Comparison of ENCODE assay signal across 33 cellular contexts in genomic region chr1:196933531-196934189, GRCh38. TPM values are rescaled to one million over a fixed set of nuclear protein-coding genes. Genes with fewer than 3 reads are reported as not detected.
DNase-seq lines count a peak whose midpoint lies in the region; ATAC-seq, FAIRE-seq and TF ChIP-seq lines count a peak whose summit lies in the region.
"Had no signal": no experiment of that assay in that cellular context is flagged by ENCODE, and none has a peak within 500 bp of the region (broad histone marks: within the 10 kb centered on the region; RNA-seq: fewer than 3 reads in every experiment).

No MANE protein-coding gene starts in this region.

- H3K36me3 ChIP-seq in GM23338 (ENCODE audit: insufficient read depth) (no peaks in the 10 kb centered on the region), HepG2 (replicated peaks in 1 of 2; ENCODE audit: control insufficient read depth in 1 of 2, insufficient read depth in 2 of 2, low read length in 2 of 2) (no peaks in the 10 kb centered on the region)
- H3K36me3 ChIP-seq: breast epithelium, esophagus squamous epithelium, left ventricle myocardium inferior, ovary, right atrium auricular region, SJSA1, stomach, transverse colon had no signal

- H3K27me3 ChIP-seq in GM23338 (ENCODE audit: insufficient read depth) (no peaks in the 10 kb centered on the region), HepG2 (ENCODE audit: control insufficient read depth in 1 of 2, insufficient read depth in 2 of 2, low read length in 2 of 2) (no peaks in the 10 kb centered on the region)
- H3K27me3 ChIP-seq: breast epithelium, esophagus squamous epithelium, ovary, right atrium auricular region, SJSA1, stomach, transverse colon had no signal

- BruUV-seq in HepG2 (replicated peaks; lab: Mats Ljungman, UMichigan), result no TSS peak

- H3K4me3 ChIP-seq in GM23338 (no peak overlapping the region), HepG2 (replicated peaks in 1 of 3; ENCODE audit: insufficient read depth in 1 of 3, low read depth in 2 of 3, low read length in 3 of 3) (no peak overlapping the region)
- H3K4me3 ChIP-seq: breast epithelium, coronary artery, esophagus squamous epithelium, left ventricle myocardium inferior, ovary, right atrium auricular region, SJSA1, stomach, transverse colon had no signal

- no peaks in the 10 kb centered on the region for H3K9me2 ChIP-seq in GM23338 (ENCODE audit: insufficient read depth)

- CTCF ChIA-PET in HepG2 (lab: Yijun Ruan, JAX; ENCODE audit: low intra/inter-chr PET ratio, low total read pairs), result no interaction called here
- CTCF ChIA-PET in HEK293T (lab: Yijun Ruan, JAX), result no interaction called here

- H3K27me3 Mint-ChIP-seq in GM23338 (ENCODE audit: insufficient read depth, low read depth, poor library complexity) (no peaks in the 10 kb centered on the region), progenitor cell of endocrine pancreas (no peaks in the 10 kb centered on the region)
- no peaks in the 10 kb centered on the region for H3K27me3 Mint-ChIP-seq in activated T-helper 1 cell treated with anti-CD3 and anti-CD28 coated beads, Interleukin-12 subunit alpha, Interleukin-12 subunit beta, Interleukin-2, Interleukin-4 antibody, amounts not matched to agents 30 ng/mL and 10 ng/mL and 1 ng/mL, durations not matched to agents 14 hours and 24 hours and 36 hours (ENCODE audit: insufficient read depth)
- H3K27me3 Mint-ChIP-seq: activated CD4-positive, alpha-beta T cell treated with anti-CD3 and anti-CD28 coated beads, Interleukin-2, amount 10 ng/mL, durations not matched to agents 7 days and 5 days; activated naive CD4-positive, alpha-beta T cell treated with anti-CD3 and anti-CD28 coated beads, Interleukin-2, amount 10 ng/mL, durations not matched to agents 7 days and 5 days; effector memory CD8-positive, alpha-beta T cell had no signal

- H3K4me1 ChIP-seq in GM23338 (ENCODE audit: insufficient read depth) (no peaks in the 10 kb centered on the region), HepG2 (ENCODE audit: insufficient read depth, low read length) (no peaks in the 10 kb centered on the region)
- H3K4me1 ChIP-seq: breast epithelium, esophagus squamous epithelium, left ventricle myocardium inferior, right atrium auricular region, SJSA1, stomach, transverse colon had no signal

- TF ChIP-seq CTCF in GM23338 (conservative IDR thresholded peaks at IDR 0.05; ENCODE audit: low read depth in 2 of 2), result peak; percentile 26 to 79; a peak in 3 of 4 replicates
- TF ChIP-seq CTCF in LNCAP (IDR thresholded peaks at IDR 0.05), result 0 out of 2 replicates have a peak, but pooled peaks have one; percentile 12
- TF ChIP-seq CTCF in HepG2 (CRISPR knock-in tag; IDR thresholded peaks at IDR 0.05), result no peak
- no peak for TF ChIP-seq CTCF in progenitor cell of endocrine pancreas (IDR thresholded peaks at IDR 0.05; ENCODE audit: unreplicated experiment)

- in situ Hi-C loops in HepG2 (cut with HindIII; ENCODE audit: extremely low pct_ligation_motif_present, low pct_unique_long_range_greater_than_20kb), result no loop called here

- TF ChIP-seq EP300 in HepG2 (IDR thresholded peaks at IDR 0.05; ENCODE audit: low read depth in 2 of 2, low read length in 2 of 2) (no peak), HepG2 (CRISPR knock-in tag; IDR thresholded peaks at IDR 0.05; ENCODE audit: borderline replicate concordance) (no peak)

- no peak overlapping the region for H3K27ac Mint-ChIP-seq in GM23338
- no peak overlapping the region for H3K27ac Mint-ChIP-seq in activated T-helper 1 cell treated with anti-CD3 and anti-CD28 coated beads, Interleukin-12 subunit alpha, Interleukin-12 subunit beta, Interleukin-2, Interleukin-4 antibody, amounts not matched to agents 30 ng/mL and 10 ng/mL and 1 ng/mL, durations not matched to agents 14 hours and 24 hours and 36 hours
- H3K27ac Mint-ChIP-seq in progenitor cell of endocrine pancreas, result no peak overlapping the region
- H3K27ac Mint-ChIP-seq: activated CD4-positive, alpha-beta T cell treated with anti-CD3 and anti-CD28 coated beads, Interleukin-2, amount 10 ng/mL, durations not matched to agents 7 days and 5 days; activated naive CD4-positive, alpha-beta T cell treated with anti-CD3 and anti-CD28 coated beads, Interleukin-2, amount 10 ng/mL, durations not matched to agents 7 days and 5 days; effector memory CD8-positive, alpha-beta T cell; HFFc6; nephron progenitor cell had no signal

- DNase-seq in GM23338 (ENCODE audit: low spot score), result peak; percentile 42
- peak; percentile 87 for DNase-seq in RPMI8226
- DNase-seq in HepG2 (ENCODE audit: low spot score), result no peak
- no peak for DNase-seq in activated T-helper 1 cell treated with anti-CD3 and anti-CD28 coated beads, Interleukin-12 subunit alpha, Interleukin-12 subunit beta, Interleukin-2, Interleukin-4 antibody, amounts not matched to agents 30 ng/mL and 10 ng/mL and 1 ng/mL, durations not matched to agents 14 hours and 24 hours and 36 hours (ENCODE audit: low spot score)
- DNase-seq in progenitor cell of endocrine pancreas (ENCODE audit: low spot score, unreplicated experiment), result no peak
- DNase-seq in HEK293T (ENCODE audit: extremely low spot score), result no peak
- DNase-seq: activated CD4-positive, alpha-beta T cell treated with anti-CD3 and anti-CD28 coated beads, Interleukin-2, amount 10 ng/mL, durations not matched to agents 7 days and 5 days; activated naive CD4-positive, alpha-beta T cell treated with anti-CD3 and anti-CD28 coated beads, Interleukin-2, amount 10 ng/mL, durations not matched to agents 7 days and 5 days; activated T-cell treated with anti-CD3 and anti-CD28 coated beads, Interleukin-2, amount 50 U/mL, for 48 hours; amniotic stem cell; effector memory CD8-positive, alpha-beta T cell; esophagus squamous epithelium; HFFc6; hippocampal formation; left ventricle myocardium inferior; NCI-H2081; nephron progenitor cell; NK-92 treated with Interleukin-12 subunit alpha and Interleukin-12 subunit beta, amount 100 ng/mL, for 24 hours; stimulated activated CD4-positive, alpha-beta T cell treated with anti-CD3 and anti-CD28 coated beads, Interleukin-12 subunit alpha, Interleukin-12 subunit beta, amount 100 ng/mL, for 4 hours; stimulated activated CD4-positive, alpha-beta T cell treated with anti-CD3 and anti-CD28 coated beads, Interleukin-4, amount 100 ng/mL, for 4 hours; stomach; T-helper 2 cell; transverse colon had no signal

- 55% methylated on average over 6 of the region's 32 CpGs for WGBS in HepG2 (ENCODE audit: low lambda C conversion rate)

- H4K20me1 ChIP-seq in GM23338 (replicated peaks; ENCODE audit: insufficient read depth) (no peaks in the 10 kb centered on the region), HepG2 (ENCODE audit: insufficient read depth, low read length) (no peaks in the 10 kb centered on the region)

- H3K36me3 Mint-ChIP-seq in GM23338 (ENCODE audit: low read depth), result no peaks in the 10 kb centered on the region; the same call in 2 of the 3 replicates
- no peaks in the 10 kb centered on the region for H3K36me3 Mint-ChIP-seq in activated T-helper 1 cell treated with anti-CD3 and anti-CD28 coated beads, Interleukin-12 subunit alpha, Interleukin-12 subunit beta, Interleukin-2, Interleukin-4 antibody, amounts not matched to agents 30 ng/mL and 10 ng/mL and 1 ng/mL, durations not matched to agents 14 hours and 24 hours and 36 hours (ENCODE audit: low read depth)
- no peaks in the 10 kb centered on the region for H3K36me3 Mint-ChIP-seq in progenitor cell of endocrine pancreas (ENCODE audit: insufficient read depth)
- H3K36me3 Mint-ChIP-seq: activated naive CD4-positive, alpha-beta T cell treated with anti-CD3 and anti-CD28 coated beads, Interleukin-2, amount 10 ng/mL, durations not matched to agents 7 days and 5 days had no signal

- POLR2A ChIA-PET in HepG2 (lab: Yijun Ruan, JAX), result no interaction called here
- POLR2A ChIA-PET in HEK293T (lab: Yijun Ruan, JAX), result no interaction called here

- TF ChIP-seq RAD21 in HepG2 (CRISPR knock-in tag; IDR thresholded peaks at IDR 0.05), result no peak

- H3K9ac ChIP-seq in HepG2 (ENCODE audit: insufficient read depth, low read depth, low read length), result no peak overlapping the region

- H3K27ac ChIP-seq in GM23338 (ENCODE audit: low read depth), result no peak overlapping the region
- no peak overlapping the region for H3K27ac ChIP-seq in HepG2 (ENCODE audit: extremely low read length, insufficient read depth, low read length)
- H3K27ac ChIP-seq: breast epithelium, coronary artery, esophagus squamous epithelium, left ventricle myocardium inferior, ovary, right atrium auricular region, SJSA1, stomach, transverse colon had no signal

- no peaks in the 10 kb centered on the region for H3F3A ChIP-seq in GM23338 (replicated peaks; ENCODE audit: low read depth)

- H2AFZ ChIP-seq in GM23338 (0 out of 2 replicates have a peak overlapping the region, but pooled peaks have one; percentile 7), HepG2 (ENCODE audit: low read length) (no peak overlapping the region)

- no peak overlapping the region for H3K4me3 Mint-ChIP-seq in GM23338
- no peak overlapping the region for H3K4me3 Mint-ChIP-seq in activated T-helper 1 cell treated with anti-CD3 and anti-CD28 coated beads, Interleukin-12 subunit alpha, Interleukin-12 subunit beta, Interleukin-2, Interleukin-4 antibody, amounts not matched to agents 30 ng/mL and 10 ng/mL and 1 ng/mL, durations not matched to agents 14 hours and 24 hours and 36 hours
- no peak overlapping the region for H3K4me3 Mint-ChIP-seq in progenitor cell of endocrine pancreas (ENCODE audit: low read depth)
- H3K4me3 Mint-ChIP-seq: activated CD4-positive, alpha-beta T cell treated with anti-CD3 and anti-CD28 coated beads, Interleukin-2, amount 10 ng/mL, durations not matched to agents 7 days and 5 days; activated naive CD4-positive, alpha-beta T cell treated with anti-CD3 and anti-CD28 coated beads, Interleukin-2, amount 10 ng/mL, durations not matched to agents 7 days and 5 days; effector memory CD8-positive, alpha-beta T cell; HFFc6; nephron progenitor cell had no signal

- H3K79me2 ChIP-seq in GM23338 (replicated peaks; ENCODE audit: insufficient read depth) (no peaks in the 10 kb centered on the region), HepG2 (ENCODE audit: insufficient read depth, low read length) (no peaks in the 10 kb centered on the region)

- ATAC-seq in GM23338 (peak; percentile 80), HepG2 (peak; percentile 58; the same call in 2 of the 3 replicates), HG02970 (IDR thresholded peaks at IDR 0.05; ENCODE audit: low FRiP score, unreplicated experiment) (no peak)
- ATAC-seq: effector memory CD8-positive, alpha-beta T cell had no signal

- no peaks in the 10 kb centered on the region for H3K9me3 ChIP-seq in HepG2 (ENCODE audit: low read length)
- H3K9me3 ChIP-seq: breast epithelium, left ventricle myocardium inferior, ovary, right atrium auricular region, SJSA1, transverse colon had no signal

- no peak for TF ChIP-seq POLR2A in HepG2 (IDR thresholded peaks at IDR 0.05; ENCODE audit: insufficient read depth in 1 of 2, low read depth in 2 of 2, low read length in 2 of 2)

- no peak for FAIRE-seq in HepG2 (lab: Jason Lieb, UNC)
- FAIRE-seq: frontal cortex had no signal

- intact Hi-C loops in HepG2 (cut with micrococcal nuclease; ENCODE audit: unreplicated experiment), result no loop called here
- intact Hi-C loops in activated T-helper 1 cell treated with anti-CD3 and anti-CD28 coated beads, Interleukin-12 subunit alpha, Interleukin-12 subunit beta, Interleukin-2, Interleukin-4 antibody, amounts not matched to agents 30 ng/mL and 10 ng/mL and 1 ng/mL, durations not matched to agents 14 hours and 24 hours and 36 hours (cut with micrococcal nuclease), result no loop called here

- H3K4me2 ChIP-seq in GM23338 (no peak overlapping the region), HepG2 (ENCODE audit: low read depth, low read length) (no peak overlapping the region)

- H3K9me3 Mint-ChIP-seq in GM23338 (no peaks in the 10 kb centered on the region; the same call in 2 of the 3 replicates), progenitor cell of endocrine pancreas (ENCODE audit: low read depth) (peaks cover 6% of the 10 kb centered on the region)
- no peaks in the 10 kb centered on the region for H3K9me3 Mint-ChIP-seq in activated T-helper 1 cell treated with anti-CD3 and anti-CD28 coated beads, Interleukin-12 subunit alpha, Interleukin-12 subunit beta, Interleukin-2, Interleukin-4 antibody, amounts not matched to agents 30 ng/mL and 10 ng/mL and 1 ng/mL, durations not matched to agents 14 hours and 24 hours and 36 hours
- H3K9me3 Mint-ChIP-seq: activated CD4-positive, alpha-beta T cell treated with anti-CD3 and anti-CD28 coated beads, Interleukin-2, amount 10 ng/mL, durations not matched to agents 7 days and 5 days; activated naive CD4-positive, alpha-beta T cell treated with anti-CD3 and anti-CD28 coated beads, Interleukin-2, amount 10 ng/mL, durations not matched to agents 7 days and 5 days; HFFc6 had no signal

- H3K4me1 Mint-ChIP-seq in GM23338 (no peaks in the 10 kb centered on the region), progenitor cell of endocrine pancreas (ENCODE audit: low read depth) (no peaks in the 10 kb centered on the region)
- no peaks in the 10 kb centered on the region for H3K4me1 Mint-ChIP-seq in activated T-helper 1 cell treated with anti-CD3 and anti-CD28 coated beads, Interleukin-12 subunit alpha, Interleukin-12 subunit beta, Interleukin-2, Interleukin-4 antibody, amounts not matched to agents 30 ng/mL and 10 ng/mL and 1 ng/mL, durations not matched to agents 14 hours and 24 hours and 36 hours (ENCODE audit: low read depth)
- H3K4me1 Mint-ChIP-seq: activated CD4-positive, alpha-beta T cell treated with anti-CD3 and anti-CD28 coated beads, Interleukin-2, amount 10 ng/mL, durations not matched to agents 7 days and 5 days; activated naive CD4-positive, alpha-beta T cell treated with anti-CD3 and anti-CD28 coated beads, Interleukin-2, amount 10 ng/mL, durations not matched to agents 7 days and 5 days; nephron progenitor cell had no signal

RNA-seq across cellular contexts. Expression of gene CFHR2, which starts 9.9 kb away (rescaled TPM):
- not detected in 2 replicates for total RNA-seq in GM23338 (2014; rRNA removed; shearing (Covaris generic))
- polyA plus RNA-seq in GM23338 (2016; fragmentation: Nextera tagmentation; extraction: Ambion mirVana) (not detected in 2 replicates), HepG2 (2011; rRNA removed) (0.08 TPM in 1 of 2 replicates, not detected in the other)
- total RNA-seq in HepG2 (2016; rRNA removed; fragmentation: Illumina TruSeq; extraction: Trizol) (not detected in 2 replicates), progenitor cell of endocrine pancreas (not detected in 2 replicates)
- not detected in 2 replicates for total RNA-seq in HepG2 (2016; cell fraction: cytosol; rRNA removed; fragmentation: Illumina TruSeq; extraction: Trizol; ENCODE audit: low read depth)
- not detected in 2 replicates for total RNA-seq in HepG2 (2016; cell fraction: insoluble cytoplasmic fraction; rRNA removed; fragmentation: Illumina TruSeq; extraction: Trizol)
- total RNA-seq in HepG2 (2016; cell fraction: membrane; rRNA removed; fragmentation: Illumina TruSeq; extraction: Trizol), result not detected in 2 replicates
- total RNA-seq in HepG2 (2016; cell fraction: nucleus; rRNA removed; fragmentation: Illumina TruSeq; extraction: Trizol), result not detected in 2 replicates
- polyA plus RNA-seq in HepG2 (2011; cell fraction: cytosol; rRNA removed), result not detected in 2 replicates
- not detected in 2 replicates for polyA plus RNA-seq in HepG2 (2011; cell fraction: nucleus; rRNA removed)
- not detected in 2 replicates for polyA plus RNA-seq in HepG2 (2012)
- polyA plus RNA-seq in HepG2 (2016; cell fraction: cytosol; fragmentation: Illumina TruSeq; extraction: Trizol; ENCODE audit: low read depth), result not detected in 2 replicates
- polyA plus RNA-seq in HepG2 (2016; cell fraction: insoluble cytoplasmic fraction; fragmentation: Illumina TruSeq; extraction: Trizol; ENCODE audit: low read depth), result not detected in 2 replicates
- polyA plus RNA-seq in HepG2 (2016; cell fraction: membrane; fragmentation: Illumina TruSeq; extraction: Trizol; ENCODE audit: low read depth), result not detected in 2 replicates
- not detected in 2 replicates for polyA plus RNA-seq in HepG2 (2016; cell fraction: nucleus; fragmentation: Illumina TruSeq; extraction: Trizol; ENCODE audit: insufficient read depth, low read depth)
- polyA minus RNA-seq in HepG2 (2011; rRNA and poly(A)+ RNA removed; ENCODE audit: low replicate concordance), result not detected in 2 replicates
- not detected in 2 replicates for polyA minus RNA-seq in HepG2 (2011; cell fraction: cytosol; rRNA and poly(A)+ RNA removed)
- polyA minus RNA-seq in HepG2 (2011; cell fraction: nucleus; rRNA and poly(A)+ RNA removed), result not detected in 2 replicates
- not detected in 2 replicates for total RNA-seq in activated T-helper 1 cell treated with anti-CD3 and anti-CD28 coated beads, Interleukin-12 subunit alpha, Interleukin-12 subunit beta, Interleukin-2, Interleukin-4 antibody, amounts not matched to agents 30 ng/mL and 10 ng/mL and 1 ng/mL, durations not matched to agents 14 hours and 24 hours and 36 hours
- total RNA-seq: activated CD4-positive, alpha-beta T cell treated with anti-CD3 and anti-CD28 coated beads, Interleukin-2, amount 10 ng/mL, durations not matched to agents 7 days and 5 days; breast epithelium; esophagus squamous epithelium; frontal cortex; HFFc6; HT-29; left ventricle myocardium inferior; mononuclear cell; right atrium auricular region; SJSA1; stomach; transverse colon had no signal
- polyA plus RNA-seq: stomach had no signal

RNA-seq across cellular contexts. Expression of gene CFHR5, which starts 43.7 kb away (rescaled TPM):
- total RNA-seq in GM23338 (2014; rRNA removed; shearing (Covaris generic)), result not detected in 2 replicates
- polyA plus RNA-seq in GM23338 (2016; fragmentation: Nextera tagmentation; extraction: Ambion mirVana) (not detected in 2 replicates), HepG2 (2011; rRNA removed) (not detected in 2 replicates)
- total RNA-seq in HepG2 (2016; rRNA removed; fragmentation: Illumina TruSeq; extraction: Trizol) (not detected in 2 replicates), progenitor cell of endocrine pancreas (not detected in 2 replicates)
- total RNA-seq in HepG2 (2016; cell fraction: cytosol; rRNA removed; fragmentation: Illumina TruSeq; extraction: Trizol; ENCODE audit: low read depth), result not detected in 2 replicates
- not detected in 2 replicates for total RNA-seq in HepG2 (2016; cell fraction: insoluble cytoplasmic fraction; rRNA removed; fragmentation: Illumina TruSeq; extraction: Trizol)
- not detected in 2 replicates for total RNA-seq in HepG2 (2016; cell fraction: membrane; rRNA removed; fragmentation: Illumina TruSeq; extraction: Trizol)
- total RNA-seq in HepG2 (2016; cell fraction: nucleus; rRNA removed; fragmentation: Illumina TruSeq; extraction: Trizol), result not detected in 2 replicates
- not detected in 2 replicates for polyA plus RNA-seq in HepG2 (2011; cell fraction: cytosol; rRNA removed)
- not detected in 2 replicates for polyA plus RNA-seq in HepG2 (2011; cell fraction: nucleus; rRNA removed)
- not detected in 2 replicates for polyA plus RNA-seq in HepG2 (2012)
- polyA plus RNA-seq in HepG2 (2016; cell fraction: cytosol; fragmentation: Illumina TruSeq; extraction: Trizol; ENCODE audit: low read depth), result not detected in 2 replicates
- not detected in 2 replicates for polyA plus RNA-seq in HepG2 (2016; cell fraction: insoluble cytoplasmic fraction; fragmentation: Illumina TruSeq; extraction: Trizol; ENCODE audit: low read depth)
- not detected in 2 replicates for polyA plus RNA-seq in HepG2 (2016; cell fraction: membrane; fragmentation: Illumina TruSeq; extraction: Trizol; ENCODE audit: low read depth)
- polyA plus RNA-seq in HepG2 (2016; cell fraction: nucleus; fragmentation: Illumina TruSeq; extraction: Trizol; ENCODE audit: insufficient read depth, low read depth), result not detected in 2 replicates
- not detected in 2 replicates for polyA minus RNA-seq in HepG2 (2011; rRNA and poly(A)+ RNA removed; ENCODE audit: low replicate concordance)
- not detected in 2 replicates for polyA minus RNA-seq in HepG2 (2011; cell fraction: cytosol; rRNA and poly(A)+ RNA removed)
- polyA minus RNA-seq in HepG2 (2011; cell fraction: nucleus; rRNA and poly(A)+ RNA removed), result not detected in 2 replicates
- total RNA-seq in activated T-helper 1 cell treated with anti-CD3 and anti-CD28 coated beads, Interleukin-12 subunit alpha, Interleukin-12 subunit beta, Interleukin-2, Interleukin-4 antibody, amounts not matched to agents 30 ng/mL and 10 ng/mL and 1 ng/mL, durations not matched to agents 14 hours and 24 hours and 36 hours, result not detected in 2 replicates
- total RNA-seq: activated CD4-positive, alpha-beta T cell treated with anti-CD3 and anti-CD28 coated beads, Interleukin-2, amount 10 ng/mL, durations not matched to agents 7 days and 5 days; breast epithelium; esophagus squamous epithelium; frontal cortex; HFFc6; HT-29; left ventricle myocardium inferior; mononuclear cell; ovary; right atrium auricular region; SJSA1; stomach; transverse colon had no signal
- polyA plus RNA-seq: stomach had no signal

RNA-seq across cellular contexts. Expression of gene CFHR4, which starts 45.8 kb away (rescaled TPM):
- total RNA-seq in GM23338 (2014; rRNA removed; shearing (Covaris generic)), result not detected in 2 replicates
- polyA plus RNA-seq in GM23338 (2016; fragmentation: Nextera tagmentation; extraction: Ambion mirVana), result not detected in 2 replicates
- total RNA-seq in HepG2 (2016; rRNA removed; fragmentation: Illumina TruSeq; extraction: Trizol), result not detected in 2 replicates
- not detected in 2 replicates for total RNA-seq in HepG2 (2016; cell fraction: cytosol; rRNA removed; fragmentation: Illumina TruSeq; extraction: Trizol; ENCODE audit: low read depth)
- total RNA-seq in HepG2 (2016; cell fraction: insoluble cytoplasmic fraction; rRNA removed; fragmentation: Illumina TruSeq; extraction: Trizol), result not detected in 2 replicates
- not detected in 2 replicates for total RNA-seq in HepG2 (2016; cell fraction: membrane; rRNA removed; fragmentation: Illumina TruSeq; extraction: Trizol)
- not detected in 2 replicates for total RNA-seq in HepG2 (2016; cell fraction: nucleus; rRNA removed; fragmentation: Illumina TruSeq; extraction: Trizol)
- not detected in 2 replicates for polyA plus RNA-seq in HepG2 (2011; rRNA removed)
- not detected in 2 replicates for polyA plus RNA-seq in HepG2 (2011; cell fraction: cytosol; rRNA removed)
- polyA plus RNA-seq in HepG2 (2011; cell fraction: nucleus; rRNA removed), result not detected in 2 replicates
- polyA plus RNA-seq in HepG2 (2012), result not detected in 2 replicates
- polyA plus RNA-seq in HepG2 (2016; cell fraction: cytosol; fragmentation: Illumina TruSeq; extraction: Trizol; ENCODE audit: low read depth), result not detected in 2 replicates
- polyA plus RNA-seq in HepG2 (2016; cell fraction: insoluble cytoplasmic fraction; fragmentation: Illumina TruSeq; extraction: Trizol; ENCODE audit: low read depth), result not detected in 2 replicates
- polyA plus RNA-seq in HepG2 (2016; cell fraction: membrane; fragmentation: Illumina TruSeq; extraction: Trizol; ENCODE audit: low read depth), result not detected in 2 replicates
- polyA plus RNA-seq in HepG2 (2016; cell fraction: nucleus; fragmentation: Illumina TruSeq; extraction: Trizol; ENCODE audit: insufficient read depth, low read depth), result not detected in 2 replicates
- polyA minus RNA-seq in HepG2 (2011; rRNA and poly(A)+ RNA removed; ENCODE audit: low replicate concordance), result not detected in 2 replicates
- polyA minus RNA-seq in HepG2 (2011; cell fraction: cytosol; rRNA and poly(A)+ RNA removed), result not detected in 2 replicates
- not detected in 2 replicates for polyA minus RNA-seq in HepG2 (2011; cell fraction: nucleus; rRNA and poly(A)+ RNA removed)
- total RNA-seq in activated T-helper 1 cell treated with anti-CD3 and anti-CD28 coated beads, Interleukin-12 subunit alpha, Interleukin-12 subunit beta, Interleukin-2, Interleukin-4 antibody, amounts not matched to agents 30 ng/mL and 10 ng/mL and 1 ng/mL, durations not matched to agents 14 hours and 24 hours and 36 hours, result not detected in 2 replicates
- not detected in 2 replicates for total RNA-seq in progenitor cell of endocrine pancreas
- total RNA-seq: activated CD4-positive, alpha-beta T cell treated with anti-CD3 and anti-CD28 coated beads, Interleukin-2, amount 10 ng/mL, durations not matched to agents 7 days and 5 days; breast epithelium; esophagus squamous epithelium; HFFc6; HT-29; left ventricle myocardium inferior; mononuclear cell; ovary; right atrium auricular region; SJSA1; stomach; transverse colon had no signal
- polyA plus RNA-seq: ovary, stomach had no signal

Comparison
In these comparisons a context has a peak if more than half of its experiments do, and no peak if none do; other contexts are left out.
1. DNase-seq: peak in GM23338 (single experiment) and RPMI8226 (single experiment); none in HepG2 (single experiment), activated T-helper 1 cell treated with anti-CD3 and anti-CD28 coated beads, Interleukin-12 subunit alpha, Interleukin-12 subunit beta, Interleukin-2, Interleukin-4 antibody, amounts not matched to agents 30 ng/mL and 10 ng/mL and 1 ng/mL, durations not matched to agents 14 hours and 24 hours and 36 hours (single experiment), progenitor cell of endocrine pancreas (single experiment) and HEK293T (single experiment).
2. CTCF ChIP-seq: peak in GM23338 (2 of 2) and LNCAP (single experiment); none in HepG2 (single experiment) and progenitor cell of endocrine pancreas (single experiment).